Comparison of ENCODE assay signal across 8 cellular contexts in the genomic region with DNA sequence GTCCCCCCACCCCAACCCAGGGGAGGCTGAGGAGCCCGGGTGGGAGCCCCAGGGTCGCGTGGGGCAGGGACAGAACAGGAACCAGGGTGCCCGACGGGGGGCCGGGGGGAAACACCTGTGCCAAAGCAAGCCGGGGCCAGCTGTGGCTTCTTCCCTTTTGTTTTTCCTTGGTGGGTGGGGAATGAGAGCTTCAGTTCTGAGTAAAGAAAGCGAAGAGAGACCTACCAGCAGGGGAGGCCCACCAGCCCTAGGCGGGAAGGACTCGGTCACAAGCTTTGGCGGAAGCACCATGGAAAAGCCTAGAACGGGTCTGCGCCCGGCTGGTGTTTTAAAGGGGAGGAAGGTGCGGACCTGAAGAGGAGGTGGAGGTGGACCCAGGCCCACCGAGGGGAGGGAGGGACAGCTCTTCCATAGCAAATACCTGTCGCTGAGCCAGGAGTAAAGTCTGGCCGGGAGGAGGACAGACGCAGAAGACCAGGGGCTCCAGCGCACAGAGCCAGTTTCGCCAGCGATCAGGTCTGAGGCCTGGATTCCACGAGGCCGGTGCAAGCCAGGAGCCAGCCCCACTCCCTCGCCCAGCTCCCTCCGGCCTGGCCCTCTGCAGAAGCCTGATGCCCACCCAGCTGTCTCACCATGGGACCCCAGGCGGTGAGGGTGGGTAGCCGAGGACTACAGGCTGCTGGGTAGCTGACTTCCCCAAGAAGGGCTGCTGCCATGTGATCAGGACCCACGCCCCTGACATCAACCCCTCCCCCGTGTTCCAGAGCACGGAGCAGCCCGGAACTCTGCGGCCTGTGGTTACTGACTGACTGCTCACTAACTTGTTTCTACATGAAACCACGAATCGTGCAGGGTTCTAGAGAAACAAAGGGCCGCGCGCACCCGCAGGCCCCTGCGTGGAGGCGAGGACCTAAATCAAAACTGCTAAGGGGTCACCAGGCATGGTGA. TPM values are rescaled to one million over a fixed set of nuclear protein-coding genes. Genes with fewer than 3 reads are reported as not detected.
DNase-seq lines count a peak whose midpoint lies in the region; ATAC-seq and TF ChIP-seq lines count a peak whose summit lies in the region.

No MANE protein-coding gene starts in this region.

- TF ChIP-seq CTCF in adrenal gland (IDR thresholded peaks at IDR 0.05) = peak in 1 of 6 experiments; percentile 3

- H3K27me3 ChIP-seq in adrenal gland = no peaks in the 10 kb centered on the region
- H3K27me3 ChIP-seq in iPS-15b (ENCODE audit: control insufficient read depth, insufficient read depth, low read length) = no peaks in the 10 kb centered on the region

- H3K9me3 ChIP-seq in adrenal gland (replicated peaks in 1 of 3) = no peaks in the 10 kb centered on the region
- H3K9me3 ChIP-seq in iPS-15b (ENCODE audit: control insufficient read depth, insufficient read depth, low read length) = no peaks in the 10 kb centered on the region

- TF ChIP-seq POLR2A in adrenal gland (IDR thresholded peaks at IDR 0.05) = peak in 1 of 2 donors; percentile 20

- peak overlapping the region; percentile 62 for H3K9ac ChIP-seq in iPS-15b (ENCODE audit: low read depth, low read length)

- peak; percentile 48 for DNase-seq in DMS53 (lab: John Stamatoyannopoulos, UW)
- DNase-seq in DMS53 treated with DMSO at 0.1 percent for 48 hours (lab: John Stamatoyannopoulos, UW; ENCODE audit: unreplicated experiment) = no peak
- peak; percentile 66 for DNase-seq in T follicular helper cell (ENCODE audit: low read depth)
- peak; percentile 60 to 80 (median 67) for DNase-seq in adrenal gland
- peak; percentile 76 to 86 (median 80) for DNase-seq in stimulated activated CD4-positive, alpha-beta T cell treated with anti-CD3 and anti-CD28 coated beads, Interleukin-12 subunit alpha, Interleukin-12 subunit beta, amount 100 ng/mL, for 48 hours (ENCODE audit: low read depth in 2 of 3, low spot score in 1 of 3)
- DNase-seq in SHP77 (lab: John Stamatoyannopoulos, UW) = no peak

- H3K36me3 ChIP-seq in adrenal gland (replicated peaks in 1 of 2) = no peaks in the 10 kb centered on the region
- peaks cover 6% of the 10 kb centered on the region for H3K36me3 ChIP-seq in iPS-15b (ENCODE audit: control insufficient read depth, insufficient read depth, low read length)

- intact Hi-C loops in adrenal gland (cut with DNase I) = no loop called here

- H3K4me1 ChIP-seq in adrenal gland (replicated peaks in 1 of 2) (peaks cover 28 to 87% of the 10 kb centered on the region in 2 donors), iPS-15b (ENCODE audit: control insufficient read depth, insufficient read depth, low read length) (peaks cover 11% of the 10 kb centered on the region)

- peak overlapping the region; percentile 61 to 99 (median 96) for H3K27ac ChIP-seq in adrenal gland

- ATAC-seq in HG03108 (IDR thresholded peaks at IDR 0.05; ENCODE audit: unreplicated experiment) = peak; percentile 56

- H3K4me3 ChIP-seq in adrenal gland (peak overlapping the region in 2 of 4 donors; percentile 79), iPS-15b (ENCODE audit: low read depth, low read length) (peak overlapping the region; percentile 50)

- WGBS in adrenal gland, 4 donors = 46 to 67% (median 52%) methylated on average over 19 to 41 of the region's 41 CpGs

RNA-seq across cellular contexts. Expression of a gene that starts 0.8 kb away (rescaled TPM):
- 100 to 1,000 TPM; 117 to 224 (median 152) TPM for total RNA-seq in adrenal gland
- 100 to 1,000 TPM in 1 of 3 donors, 10 to 100 TPM in 2; 46.8 to 144 (median 62.7) TPM for polyA plus RNA-seq in adrenal gland

RNA-seq across cellular contexts. Expression of a gene that starts 57.6 kb away (rescaled TPM):
- 10 to 100 TPM in 7 of 8 donors, 1 to 10 TPM in 1; 8.5 to 23.6 (median 14.8) TPM for total RNA-seq in adrenal gland
- polyA plus RNA-seq in adrenal gland = 10 to 100 TPM; 17.5 to 39.7 (median 25.1) TPM

Comparison
In these comparisons a context has a peak if more than half of its experiments do, and no peak if none do; other contexts are left out.
1. DNase-seq: peak in DMS53 (single experiment), T follicular helper cell (single experiment), adrenal gland (7 of 7) and stimulated activated CD4-positive, alpha-beta T cell treated with anti-CD3 and anti-CD28 coated beads, Interleukin-12 subunit alpha, Interleukin-12 subunit beta, amount 100 ng/mL, for 48 hours (3 of 3); none in DMS53 treated with DMSO at 0.1 percent for 48 hours (single experiment) and SHP77 (0 of 2).